In genomic region chr17:64145751-64146417, GRCh38 we compare ENCODE assay signal across 1 cellular context.
TF ChIP-seq lines count a peak whose summit lies in the region.

No MANE protein-coding gene starts in this region.

TF ChIP-seq in HepG2, 621 proteins besides CTCF, POLR2A, EP300 and RAD21 (continued from another document and continues in another):
- peak; percentile 97 for TF ChIP-seq ZHX1 (CRISPR knock-in tag; IDR thresholded peaks at IDR 0.05; ENCODE audit: low read depth)
- no peak; the same call in none of the 2 replicates for TF ChIP-seq ZNF510 (CRISPR knock-in tag; IDR thresholded peaks at IDR 0.05; ENCODE audit: low read depth)
- TF ChIP-seq HDAC6 (IDR thresholded peaks at IDR 0.05; ENCODE audit: low read depth, low read length), result peak; percentile 85
- TF ChIP-seq, protein P1, sequence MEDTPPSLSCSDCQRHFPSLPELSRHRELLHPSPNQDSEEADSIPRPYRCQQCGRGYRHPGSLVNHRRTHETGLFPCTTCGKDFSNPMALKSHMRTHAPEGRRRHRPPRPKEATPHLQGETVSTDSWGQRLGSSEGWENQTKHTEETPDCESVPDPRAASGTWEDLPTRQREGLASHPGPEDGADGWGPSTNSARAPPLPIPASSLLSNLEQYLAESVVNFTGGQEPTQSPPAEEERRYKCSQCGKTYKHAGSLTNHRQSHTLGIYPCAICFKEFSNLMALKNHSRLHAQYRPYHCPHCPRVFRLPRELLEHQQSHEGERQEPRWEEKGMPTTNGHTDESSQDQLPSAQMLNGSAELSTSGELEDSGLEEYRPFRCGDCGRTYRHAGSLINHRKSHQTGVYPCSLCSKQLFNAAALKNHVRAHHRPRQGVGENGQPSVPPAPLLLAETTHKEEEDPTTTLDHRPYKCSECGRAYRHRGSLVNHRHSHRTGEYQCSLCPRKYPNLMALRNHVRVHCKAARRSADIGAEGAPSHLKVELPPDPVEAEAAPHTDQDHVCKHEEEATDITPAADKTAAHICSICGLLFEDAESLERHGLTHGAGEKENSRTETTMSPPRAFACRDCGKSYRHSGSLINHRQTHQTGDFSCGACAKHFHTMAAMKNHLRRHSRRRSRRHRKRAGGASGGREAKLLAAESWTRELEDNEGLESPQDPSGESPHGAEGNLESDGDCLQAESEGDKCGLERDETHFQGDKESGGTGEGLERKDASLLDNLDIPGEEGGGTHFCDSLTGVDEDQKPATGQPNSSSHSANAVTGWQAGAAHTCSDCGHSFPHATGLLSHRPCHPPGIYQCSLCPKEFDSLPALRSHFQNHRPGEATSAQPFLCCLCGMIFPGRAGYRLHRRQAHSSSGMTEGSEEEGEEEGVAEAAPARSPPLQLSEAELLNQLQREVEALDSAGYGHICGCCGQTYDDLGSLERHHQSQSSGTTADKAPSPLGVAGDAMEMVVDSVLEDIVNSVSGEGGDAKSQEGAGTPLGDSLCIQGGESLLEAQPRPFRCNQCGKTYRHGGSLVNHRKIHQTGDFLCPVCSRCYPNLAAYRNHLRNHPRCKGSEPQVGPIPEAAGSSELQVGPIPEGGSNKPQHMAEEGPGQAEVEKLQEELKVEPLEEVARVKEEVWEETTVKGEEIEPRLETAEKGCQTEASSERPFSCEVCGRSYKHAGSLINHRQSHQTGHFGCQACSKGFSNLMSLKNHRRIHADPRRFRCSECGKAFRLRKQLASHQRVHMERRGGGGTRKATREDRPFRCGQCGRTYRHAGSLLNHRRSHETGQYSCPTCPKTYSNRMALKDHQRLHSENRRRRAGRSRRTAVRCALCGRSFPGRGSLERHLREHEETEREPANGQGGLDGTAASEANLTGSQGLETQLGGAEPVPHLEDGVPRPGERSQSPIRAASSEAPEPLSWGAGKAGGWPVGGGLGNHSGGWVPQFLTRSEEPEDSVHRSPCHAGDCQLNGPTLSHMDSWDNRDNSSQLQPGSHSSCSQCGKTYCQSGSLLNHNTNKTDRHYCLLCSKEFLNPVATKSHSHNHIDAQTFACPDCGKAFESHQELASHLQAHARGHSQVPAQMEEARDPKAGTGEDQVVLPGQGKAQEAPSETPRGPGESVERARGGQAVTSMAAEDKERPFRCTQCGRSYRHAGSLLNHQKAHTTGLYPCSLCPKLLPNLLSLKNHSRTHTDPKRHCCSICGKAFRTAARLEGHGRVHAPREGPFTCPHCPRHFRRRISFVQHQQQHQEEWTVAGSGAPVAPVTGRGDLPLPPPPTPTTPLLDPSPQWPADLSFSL (CRISPR knock-in tag; IDR thresholded peaks at IDR 0.05), result peak; percentile 50; the same call in 1 of the 2 replicates
- 0 out of 2 replicates have a peak, but pooled peaks have one; percentile 6 for TF ChIP-seq TBX3 (IDR thresholded peaks at IDR 0.05; ENCODE audit: borderline replicate concordance)
- no peak for TF ChIP-seq PLRG1 (conservative IDR thresholded peaks at IDR 0.05)
- TF ChIP-seq ARHGAP35 (CRISPR knock-in tag; IDR thresholded peaks at IDR 0.05; ENCODE audit: borderline replicate concordance), result peak; percentile 90
- TF ChIP-seq BHLHE40 (IDR thresholded peaks at IDR 0.05; ENCODE audit: low read length), result peak; percentile 19; the same call in 1 of the 2 replicates
- peak; percentile 41; the same call in 1 of the 2 replicates for TF ChIP-seq SNAPC2 (CRISPR knock-in tag; IDR thresholded peaks at IDR 0.05)
- peak; percentile 65 for TF ChIP-seq ZNF460 (CRISPR knock-in tag; IDR thresholded peaks at IDR 0.05; ENCODE audit: borderline replicate concordance)
- TF ChIP-seq ZNF18 (CRISPR knock-in tag; IDR thresholded peaks at IDR 0.05; ENCODE audit: insufficient replicate concordance), result no peak
- TF ChIP-seq NFKB2 (CRISPR knock-in tag; IDR thresholded peaks at IDR 0.05; ENCODE audit: borderline replicate concordance), result peak; percentile 99
- TF ChIP-seq ZNF354B (CRISPR knock-in tag; IDR thresholded peaks at IDR 0.05), result peak; percentile 77
- peak; percentile 79 for TF ChIP-seq ZNF724P (CRISPR knock-in tag; IDR thresholded peaks at IDR 0.05; ENCODE audit: borderline replicate concordance)
- no peak for TF ChIP-seq MAFG (CRISPR knock-in tag; IDR thresholded peaks at IDR 0.05)
- peak; percentile 99 for TF ChIP-seq ZFX (CRISPR knock-in tag; IDR thresholded peaks at IDR 0.05; ENCODE audit: low read depth)
- TF ChIP-seq PAX8 (CRISPR knock-in tag; IDR thresholded peaks at IDR 0.05; ENCODE audit: borderline replicate concordance), result peak; percentile 99
- no peak for TF ChIP-seq NCOR1 (IDR thresholded peaks at IDR 0.05; ENCODE audit: borderline replicate concordance, low read length)
- peak; percentile 80 for TF ChIP-seq KMT2A (CRISPR knock-in tag; IDR thresholded peaks at IDR 0.05)
- TF ChIP-seq, protein P2, sequence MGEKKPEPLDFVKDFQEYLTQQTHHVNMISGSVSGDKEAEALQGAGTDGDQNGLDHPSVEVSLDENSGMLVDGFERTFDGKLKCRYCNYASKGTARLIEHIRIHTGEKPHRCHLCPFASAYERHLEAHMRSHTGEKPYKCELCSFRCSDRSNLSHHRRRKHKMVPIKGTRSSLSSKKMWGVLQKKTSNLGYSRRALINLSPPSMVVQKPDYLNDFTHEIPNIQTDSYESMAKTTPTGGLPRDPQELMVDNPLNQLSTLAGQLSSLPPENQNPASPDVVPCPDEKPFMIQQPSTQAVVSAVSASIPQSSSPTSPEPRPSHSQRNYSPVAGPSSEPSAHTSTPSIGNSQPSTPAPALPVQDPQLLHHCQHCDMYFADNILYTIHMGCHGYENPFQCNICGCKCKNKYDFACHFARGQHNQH (CRISPR knock-in tag; IDR thresholded peaks at IDR 0.05), result peak; percentile 94
- peak; percentile 92 for TF ChIP-seq PHF8 (CRISPR knock-in tag; IDR thresholded peaks at IDR 0.05)
- peak; percentile 86 for TF ChIP-seq ZBTB20 (CRISPR knock-in tag; IDR thresholded peaks at IDR 0.05; ENCODE audit: borderline replicate concordance, low read depth)
- peak; percentile 93 for TF ChIP-seq ZNF772 (CRISPR knock-in tag; IDR thresholded peaks at IDR 0.05)
- peak in 1 of 2 experiments; percentile 99; a peak in 2 of 4 replicates for TF ChIP-seq KLF16 (CRISPR knock-in tag; IDR thresholded peaks at IDR 0.05)
- peak; percentile 57; the same call in 1 of the 2 replicates for TF ChIP-seq ZNF737 (CRISPR knock-in tag; IDR thresholded peaks at IDR 0.05; ENCODE audit: borderline replicate concordance)
- peak; percentile 75 for TF ChIP-seq HIC2 (CRISPR knock-in tag; IDR thresholded peaks at IDR 0.05; ENCODE audit: low read depth)
- TF ChIP-seq ZFY (CRISPR knock-in tag; IDR thresholded peaks at IDR 0.05), result peak; percentile 98
- TF ChIP-seq ELF1 (CRISPR knock-in tag; IDR thresholded peaks at IDR 0.05), result peak; percentile 62
- peak; percentile 76; the same call in 1 of the 2 replicates for TF ChIP-seq FOXJ3 (CRISPR knock-in tag; IDR thresholded peaks at IDR 0.05; ENCODE audit: borderline replicate concordance)
- TF ChIP-seq POGK (CRISPR knock-in tag; conservative IDR thresholded peaks at IDR 0.05), result peak; percentile 73; the same call in 1 of the 2 replicates
- TF ChIP-seq CCDC6 (CRISPR knock-in tag; IDR thresholded peaks at IDR 0.05), result peak; percentile 19; the same call in 1 of the 2 replicates
- TF ChIP-seq TCF12 (IDR thresholded peaks at IDR 0.05), result no peak
- TF ChIP-seq TCF12 (CRISPR knock-in tag; IDR thresholded peaks at IDR 0.05), result no peak
- peak; percentile 93; the same call in 1 of the 2 replicates for TF ChIP-seq U2AF2 (IDR thresholded peaks at IDR 0.05; ENCODE audit: low read depth, low read length)
- TF ChIP-seq SKI (IDR thresholded peaks at IDR 0.05; ENCODE audit: partially characterized antibody), result peak; percentile 67
- TF ChIP-seq MED13 (CRISPR knock-in tag; IDR thresholded peaks at IDR 0.05), result peak; percentile 93
- TF ChIP-seq RFX5 (IDR thresholded peaks at IDR 0.05; ENCODE audit: low read depth, low read length), result no peak
- peak; percentile 55; the same call in 1 of the 2 replicates for TF ChIP-seq NR2C2 (CRISPR knock-in tag; IDR thresholded peaks at IDR 0.05; ENCODE audit: borderline replicate concordance)
- TF ChIP-seq FOXA1 (IDR thresholded peaks at IDR 0.05), result no peak
- TF ChIP-seq FOXA1 (CRISPR knock-in tag; IDR thresholded peaks at IDR 0.05), result no peak; the same call in none of the 2 replicates
- peak; percentile 64 for TF ChIP-seq KDM5A (IDR thresholded peaks at IDR 0.05; ENCODE audit: borderline replicate concordance, low read length)
- TF ChIP-seq FOXP1 (IDR thresholded peaks at IDR 0.05), result no peak
- peak; percentile 16; the same call in 1 of the 2 replicates for TF ChIP-seq FOXP1 (CRISPR knock-in tag; IDR thresholded peaks at IDR 0.05)
- TF ChIP-seq MAFK (conservative IDR thresholded peaks at IDR 0.05 in 1 of 2, IDR thresholded peaks at IDR 0.05 in 1 of 2; ENCODE audit: low read length in 2 of 2), result no peak
- no peak; the same call in 1 of the 2 replicates for TF ChIP-seq ZNF660 (CRISPR knock-in tag; IDR thresholded peaks at IDR 0.05; ENCODE audit: borderline replicate concordance, low read depth)
- TF ChIP-seq ZBTB21 (CRISPR knock-in tag; IDR thresholded peaks at IDR 0.05), result no peak; the same call in 1 of the 2 replicates
- TF ChIP-seq ZSCAN9 (CRISPR knock-in tag; IDR thresholded peaks at IDR 0.05; ENCODE audit: borderline replicate concordance), result peak; percentile 97
- TF ChIP-seq IKZF1 (IDR thresholded peaks at IDR 0.05), result no peak
- peak; percentile 96 for TF ChIP-seq KLF13 (CRISPR knock-in tag; IDR thresholded peaks at IDR 0.05)
- TF ChIP-seq HOXA7 (CRISPR knock-in tag; IDR thresholded peaks at IDR 0.05), result 0 out of 2 replicates have a peak, but pooled peaks have one; percentile 21
- TF ChIP-seq ZZZ3 (CRISPR knock-in tag; IDR thresholded peaks at IDR 0.05; ENCODE audit: borderline replicate concordance), result peak; percentile 97
- peak; percentile 96 for TF ChIP-seq KLF11 (CRISPR knock-in tag; IDR thresholded peaks at IDR 0.05)
